35 cellular contexts compared by ENCODE assay signal in the genomic region with DNA sequence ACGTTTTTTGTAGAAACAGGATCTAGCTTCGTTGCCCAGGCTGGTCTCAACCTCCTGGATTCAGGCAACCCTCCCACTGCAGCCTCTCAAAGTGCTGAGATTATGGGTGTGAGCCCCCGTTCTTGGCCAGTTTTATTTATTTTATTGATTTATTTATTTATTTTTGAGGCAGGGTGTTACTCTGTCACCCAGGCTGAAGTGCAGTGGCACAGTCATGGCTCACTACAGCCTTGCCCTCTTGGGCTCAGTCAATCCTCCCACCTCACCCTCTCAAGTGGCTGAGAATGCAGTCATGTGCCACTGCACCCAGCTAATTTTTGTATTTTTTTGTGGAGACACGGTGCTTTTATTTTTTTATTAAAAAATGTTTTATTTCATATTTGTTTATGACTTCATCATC.
"Had no signal": no experiment of that assay in that cellular context is flagged by ENCODE, and none has a peak within 500 bp of the region (broad histone marks: within the 10 kb centered on the region; RNA-seq: fewer than 3 reads in every experiment).

No MANE protein-coding gene starts in this region.

- H3K9me3 ChIP-seq: esophagus muscularis mucosa, gastroesophageal sphincter, heart right ventricle had no signal

- H3K4me1 Mint-ChIP-seq: activated CD4-positive, alpha-beta T cell treated with anti-CD3 and anti-CD28 coated beads, Interleukin-2, amount 10 ng/mL, durations not matched to agents 7 days and 5 days; activated T-helper 17 cell treated with anti-CD3 and anti-CD28 coated beads, Interleukin-2, amount 50 U/mL, for 72 hours; central memory CD8-positive, alpha-beta T cell; T-helper 17 cell; WTC11 had no signal

- H3K4me1 ChIP-seq: esophagus muscularis mucosa, gastroesophageal sphincter, heart right ventricle had no signal

- H3K27ac ChIP-seq: brain microvascular endothelial cell, coronary artery, esophagus muscularis mucosa, gastroesophageal sphincter, heart right ventricle, VCaP had no signal

- H3K4me3 ChIP-seq: coronary artery, esophagus muscularis mucosa, gastroesophageal sphincter, heart right ventricle had no signal

- DNase-seq: activated CD4-positive, alpha-beta memory T cell treated with anti-CD3 and anti-CD28 coated beads, Interleukin-2, amount 10 ng/mL, durations not matched to agents 7 days and 5 days; activated CD4-positive, alpha-beta T cell treated with anti-CD3 and anti-CD28 coated beads for 1 hour; activated CD4-positive, alpha-beta T cell treated with anti-CD3 and anti-CD28 coated beads for 4 hours; activated CD4-positive, alpha-beta T cell treated with anti-CD3 and anti-CD28 coated beads, Interleukin-2, amount 10 ng/mL, durations not matched to agents 7 days and 5 days; activated CD4-positive, alpha-beta T cell treated with anti-CD3 and anti-CD28 coated beads, Interleukin-2, amount 50 U/mL, for 4 hours; activated CD8-positive, alpha-beta memory T cell treated with anti-CD3 and anti-CD28 coated beads, Interleukin-2, amount 50 U/mL, for 48 hours; activated effector memory CD4-positive, alpha-beta T cell treated with Interleukin-2 at 50 U/mL for 16 hours; activated gamma-delta T cell treated with Interleukin-2 at 50 U/mL for 16 hours; activated naive CD4-positive, alpha-beta T cell treated with anti-CD3 and anti-CD28 coated beads, Interleukin-2, amount 50 U/mL, for 16 hours; activated naive CD4-positive, alpha-beta T cell treated with Interleukin-2 at 50 U/mL for 16 hours; activated T-cell treated with anti-CD3 and anti-CD28 coated beads for 4 hours; activated T-cell treated with anti-CD3 and anti-CD28 coated beads, Interleukin-2, amount 50 U/mL, for 24 hours; activated T-cell treated with anti-CD3 and anti-CD28 coated beads, Interleukin-2, amount 50 U/mL, for 72 hours; amniotic stem cell; anterior cingulate cortex; brain microvascular endothelial cell; effector CD4-positive, alpha-beta T cell; effector memory CD8-positive, alpha-beta T cell; erythroblast; foreskin melanocyte; heart right ventricle; T-helper 1 cell; T-helper 17 cell had no signal

- H3K36me3 ChIP-seq: brain microvascular endothelial cell, esophagus muscularis mucosa, gastroesophageal sphincter, heart right ventricle had no signal

- H3K27ac Mint-ChIP-seq: activated CD4-positive, alpha-beta memory T cell treated with anti-CD3 and anti-CD28 coated beads, Interleukin-2, amount 10 ng/mL, durations not matched to agents 7 days and 5 days; activated CD4-positive, alpha-beta T cell treated with anti-CD3 and anti-CD28 coated beads, Interleukin-2, amount 10 ng/mL, durations not matched to agents 7 days and 5 days; activated naive CD8-positive, alpha-beta T cell; activated T-cell treated with anti-CD3 and anti-CD28 coated beads, Interleukin-2, amount 50 U/mL, for 24 hours; activated T-cell treated with anti-CD3 and anti-CD28 coated beads, Interleukin-2, amount 50 U/mL, for 72 hours; activated T-helper 17 cell treated with anti-CD3 and anti-CD28 coated beads, Interleukin-2, amount 50 U/mL, for 72 hours; dendritic cell treated with granulocyte-macrophage colony-stimulating factor and Interleukin-4, amounts not matched to agents 40 ng/mL and 50 ng/mL, for 4 days; effector memory CD8-positive, alpha-beta T cell; T-helper 17 cell; T-helper 2 cell treated with Interferon-gamma antibody and Interleukin-4, amounts not matched to agents 5 μg/mL and 100 μg/mL, for 36 hours; WTC11 had no signal

- H3K9me3 Mint-ChIP-seq: activated CD4-positive, alpha-beta memory T cell treated with anti-CD3 and anti-CD28 coated beads, Interleukin-2, amount 10 ng/mL, durations not matched to agents 7 days and 5 days; activated CD4-positive, alpha-beta T cell treated with anti-CD3 and anti-CD28 coated beads, Interleukin-2, amount 10 ng/mL, durations not matched to agents 7 days and 5 days; activated T-cell treated with anti-CD3 and anti-CD28 coated beads, Interleukin-2, amount 50 U/mL, for 24 hours; activated T-cell treated with anti-CD3 and anti-CD28 coated beads, Interleukin-2, amount 50 U/mL, for 72 hours; activated T-helper 17 cell treated with anti-CD3 and anti-CD28 coated beads, Interleukin-2, amount 50 U/mL, for 72 hours; central memory CD8-positive, alpha-beta T cell; dendritic cell treated with granulocyte-macrophage colony-stimulating factor and Interleukin-4, amounts not matched to agents 40 ng/mL and 50 ng/mL, for 4 days; effector memory CD8-positive, alpha-beta T cell; T-helper 2 cell treated with Interferon-gamma antibody and Interleukin-4, amounts not matched to agents 5 μg/mL and 100 μg/mL, for 36 hours had no signal

- FAIRE-seq: astrocyte, bronchial epithelial cell had no signal

- ATAC-seq: activated T-cell treated with anti-CD3 and anti-CD28 coated beads, Interleukin-2, amount 50 U/mL, for 72 hours; activated T-helper 17 cell treated with anti-CD3 and anti-CD28 coated beads, Interleukin-2, amount 50 U/mL, for 72 hours; effector memory CD8-positive, alpha-beta T cell; gastroesophageal sphincter; heart right ventricle; T-helper 17 cell; WTC11 had no signal

- H3K27me3 ChIP-seq: brain microvascular endothelial cell, gastroesophageal sphincter, heart right ventricle had no signal

- H3K36me3 Mint-ChIP-seq: activated naive CD8-positive, alpha-beta T cell; WTC11 had no signal

- H3K27me3 Mint-ChIP-seq: activated CD4-positive, alpha-beta memory T cell treated with anti-CD3 and anti-CD28 coated beads, Interleukin-2, amount 10 ng/mL, durations not matched to agents 7 days and 5 days; activated CD4-positive, alpha-beta T cell treated with anti-CD3 and anti-CD28 coated beads, Interleukin-2, amount 10 ng/mL, durations not matched to agents 7 days and 5 days; activated naive CD8-positive, alpha-beta T cell; activated T-cell treated with anti-CD3 and anti-CD28 coated beads, Interleukin-2, amount 50 U/mL, for 24 hours; activated T-helper 17 cell treated with anti-CD3 and anti-CD28 coated beads, Interleukin-2, amount 50 U/mL, for 72 hours; central memory CD8-positive, alpha-beta T cell; dendritic cell treated with granulocyte-macrophage colony-stimulating factor and Interleukin-4, amounts not matched to agents 40 ng/mL and 50 ng/mL, for 4 days; effector memory CD8-positive, alpha-beta T cell; T-helper 17 cell had no signal

- H3K4me3 Mint-ChIP-seq: activated CD4-positive, alpha-beta memory T cell treated with anti-CD3 and anti-CD28 coated beads, Interleukin-2, amount 10 ng/mL, durations not matched to agents 7 days and 5 days; activated CD4-positive, alpha-beta T cell treated with anti-CD3 and anti-CD28 coated beads, Interleukin-2, amount 10 ng/mL, durations not matched to agents 7 days and 5 days; activated naive CD8-positive, alpha-beta T cell; activated T-cell treated with anti-CD3 and anti-CD28 coated beads, Interleukin-2, amount 50 U/mL, for 24 hours; activated T-cell treated with anti-CD3 and anti-CD28 coated beads, Interleukin-2, amount 50 U/mL, for 72 hours; activated T-helper 17 cell treated with anti-CD3 and anti-CD28 coated beads, Interleukin-2, amount 50 U/mL, for 72 hours; central memory CD8-positive, alpha-beta T cell; dendritic cell treated with granulocyte-macrophage colony-stimulating factor and Interleukin-4, amounts not matched to agents 40 ng/mL and 50 ng/mL, for 4 days; effector memory CD8-positive, alpha-beta T cell; T-helper 17 cell; T-helper 2 cell treated with Interferon-gamma antibody and Interleukin-4, amounts not matched to agents 5 μg/mL and 100 μg/mL, for 36 hours; WTC11 had no signal
